In genomic region chr2:96875498-96876035, GRCh38 we compare ENCODE assay signal across 15 cellular contexts. TPM values are rescaled to one million over a fixed set of nuclear protein-coding genes. Genes with fewer than 3 reads are reported as not detected.
DNase-seq lines count a peak whose midpoint lies in the region; ATAC-seq and TF ChIP-seq lines count a peak whose summit lies in the region.
"Had no signal": no experiment of that assay in that cellular context is flagged by ENCODE, and none has a peak within 500 bp of the region (broad histone marks: within the 10 kb centered on the region; RNA-seq: fewer than 3 reads in every experiment).

No MANE protein-coding gene starts in this region.

- POLR2A ChIA-PET in HEK293T (lab: Yijun Ruan, JAX), result interaction anchor here (1.0 to 1.3 kb wide), 2 partner anchors 11 to 63 kb away, joined by 3 read pairs; no protein-coding TSS in a partner anchor

- H3K36me3 Mint-ChIP-seq in T-helper 17 cell (ENCODE audit: low read depth), result no peaks in the 10 kb centered on the region
- H3K36me3 Mint-ChIP-seq in stimulated activated effector memory CD8-positive, alpha-beta T cell treated with anti-CD3 and anti-CD28 coated beads, Interleukin-12 subunit alpha, Interleukin-12 subunit beta, amount 100 ng/mL, for 72 hours, result peaks cover 2% of the 10 kb centered on the region

- DNase-seq in HEK293T (ENCODE audit: extremely low spot score), result peak; percentile 33
- no peak for DNase-seq in T-helper 17 cell
- no peak for DNase-seq in stimulated activated effector memory CD8-positive, alpha-beta T cell treated with anti-CD3 and anti-CD28 coated beads, Interleukin-12 subunit alpha, Interleukin-12 subunit beta, amount 100 ng/mL, for 72 hours (ENCODE audit: low spot score in 2 of 2)
- DNase-seq in SHP77 (lab: John Stamatoyannopoulos, UW), result no peak
- DNase-seq in left lung, result no peak
- DNase-seq: activated naive CD4-positive, alpha-beta T cell treated with anti-CD3 and anti-CD28 coated beads, Interleukin-2, amount 50 U/mL, for 16 hours; dermis blood vessel endothelial cell; DMS153; NCI-H1930; T-helper 1 cell had no signal

- no peak for TF ChIP-seq CTCF in left lung (IDR thresholded peaks at IDR 0.05)

- peak overlapping the region; percentile 91 for H3K27ac Mint-ChIP-seq in T-helper 17 cell
- H3K27ac Mint-ChIP-seq in stimulated activated effector memory CD8-positive, alpha-beta T cell treated with anti-CD3 and anti-CD28 coated beads, Interleukin-12 subunit alpha, Interleukin-12 subunit beta, amount 100 ng/mL, for 72 hours, result peak overlapping the region; percentile 32

- H3K27me3 ChIP-seq in layer of hippocampus (ENCODE audit: control insufficient read depth, insufficient read depth, low read length), result no peaks in the 10 kb centered on the region
- H3K27me3 ChIP-seq in left lung, result peaks cover 0 to 54% of the 10 kb centered on the region in 2 donors
- H3K27me3 ChIP-seq: gastroesophageal sphincter had no signal

- H3K9me3 Mint-ChIP-seq in stimulated activated effector memory CD8-positive, alpha-beta T cell treated with anti-CD3 and anti-CD28 coated beads, Interleukin-12 subunit alpha, Interleukin-12 subunit beta, amount 100 ng/mL, for 72 hours, result no peaks in the 10 kb centered on the region

- intact Hi-C loops in left lung (cut with DNase I), result no loop called here

- no peaks in the 10 kb centered on the region for H3K36me3 ChIP-seq in left lung
- H3K36me3 ChIP-seq: gastroesophageal sphincter, HAP-1, prostate gland had no signal

- H3K4me1 ChIP-seq in left lung, result peaks cover 6 to 33% of the 10 kb centered on the region in 2 donors
- H3K4me1 ChIP-seq: prostate gland had no signal

- H3K27me3 Mint-ChIP-seq in T-helper 17 cell, result no peaks in the 10 kb centered on the region

- no peaks in the 10 kb centered on the region for H3K9me3 ChIP-seq in T-helper 17 cell (ENCODE audit: control insufficient read depth, low read length, poor library complexity, severe bottlenecking)
- H3K9me3 ChIP-seq in left lung, result no peaks in the 10 kb centered on the region
- H3K9me3 ChIP-seq: gastroesophageal sphincter, HAP-1, prostate gland had no signal

- CTCF ChIA-PET in HEK293T (lab: Yijun Ruan, JAX), result interaction anchor here (1.7 kb wide), 1 partner anchor 18 kb away, joined by 5 read pairs; the partner anchor contains the start of gene ANKRD39

- peaks cover 18% of the 10 kb centered on the region for H3K4me1 Mint-ChIP-seq in T-helper 17 cell
- H3K4me1 Mint-ChIP-seq in stimulated activated effector memory CD8-positive, alpha-beta T cell treated with anti-CD3 and anti-CD28 coated beads, Interleukin-12 subunit alpha, Interleukin-12 subunit beta, amount 100 ng/mL, for 72 hours, result peaks cover 44% of the 10 kb centered on the region

- H3K27ac ChIP-seq in layer of hippocampus (ENCODE audit: low read depth, low read length) (peak overlapping the region; percentile 21), left lung (no peak overlapping the region)
- H3K27ac ChIP-seq: gastroesophageal sphincter had no signal

- no peak for ATAC-seq in T-helper 17 cell
- no peak for ATAC-seq in stimulated activated effector memory CD8-positive, alpha-beta T cell treated with anti-CD3 and anti-CD28 coated beads, Interleukin-12 subunit alpha, Interleukin-12 subunit beta, amount 100 ng/mL, for 72 hours
- ATAC-seq in GM18517 (IDR thresholded peaks at IDR 0.05; ENCODE audit: unreplicated experiment), result no peak
- no peak for ATAC-seq in left lung
- ATAC-seq: gastroesophageal sphincter had no signal

- H3K4me3 ChIP-seq in left lung, result no peak overlapping the region
- H3K4me3 ChIP-seq: gastroesophageal sphincter, HAP-1, prostate gland had no signal

- no peak overlapping the region for H3K4me3 Mint-ChIP-seq in T-helper 17 cell
- no peak overlapping the region for H3K4me3 Mint-ChIP-seq in stimulated activated effector memory CD8-positive, alpha-beta T cell treated with anti-CD3 and anti-CD28 coated beads, Interleukin-12 subunit alpha, Interleukin-12 subunit beta, amount 100 ng/mL, for 72 hours

TF ChIP-seq in HEK293T, 16 proteins besides CTCF, POLR2A, EP300 and RAD21:
- no peak for TF ChIP-seq LEF1 (IDR thresholded peaks at IDR 0.05; ENCODE audit: borderline replicate concordance)
- no peak for TF ChIP-seq NFRKB (IDR thresholded peaks at IDR 0.05)
- no peak for TF ChIP-seq FOXM1 (IDR thresholded peaks at IDR 0.05; ENCODE audit: borderline replicate concordance)
- no peak for TF ChIP-seq ARNT (IDR thresholded peaks at IDR 0.05)

RNA-seq across cellular contexts. Expression of gene SEMA4C, which starts 5.7 kb away (rescaled TPM):
- 10 to 100 TPM; 25.5 to 30.9 TPM for total RNA-seq in T-helper 17 cell
- 10 to 100 TPM; 25.9 to 28.6 TPM for total RNA-seq in left lung

RNA-seq across cellular contexts. Expression of gene ANKRD39, which starts 17.8 kb away (rescaled TPM):
- total RNA-seq in T-helper 17 cell, result 10 to 100 TPM; 16.8 to 18.6 TPM
- total RNA-seq in left lung, result 10 to 100 TPM; 11.8 to 11.9 TPM

RNA-seq across cellular contexts. Expression of gene ANKRD23, which starts 31.7 kb away (rescaled TPM):
- total RNA-seq in T-helper 17 cell (10 to 100 TPM in 1 of 2 donors, 1 to 10 TPM in 1; 7.6 to 11.2 TPM), left lung (1 to 10 TPM; 3.0 to 3.3 TPM)

RNA-seq across cellular contexts. Expression of gene CNNM3, which starts 59.5 kb away (rescaled TPM):
- total RNA-seq in T-helper 17 cell (10 to 100 TPM; 30.8 to 39.5 TPM), left lung (10 to 100 TPM; 24.8 to 29.0 TPM)
